9 cellular contexts compared by ENCODE assay signal in the genomic region with DNA sequence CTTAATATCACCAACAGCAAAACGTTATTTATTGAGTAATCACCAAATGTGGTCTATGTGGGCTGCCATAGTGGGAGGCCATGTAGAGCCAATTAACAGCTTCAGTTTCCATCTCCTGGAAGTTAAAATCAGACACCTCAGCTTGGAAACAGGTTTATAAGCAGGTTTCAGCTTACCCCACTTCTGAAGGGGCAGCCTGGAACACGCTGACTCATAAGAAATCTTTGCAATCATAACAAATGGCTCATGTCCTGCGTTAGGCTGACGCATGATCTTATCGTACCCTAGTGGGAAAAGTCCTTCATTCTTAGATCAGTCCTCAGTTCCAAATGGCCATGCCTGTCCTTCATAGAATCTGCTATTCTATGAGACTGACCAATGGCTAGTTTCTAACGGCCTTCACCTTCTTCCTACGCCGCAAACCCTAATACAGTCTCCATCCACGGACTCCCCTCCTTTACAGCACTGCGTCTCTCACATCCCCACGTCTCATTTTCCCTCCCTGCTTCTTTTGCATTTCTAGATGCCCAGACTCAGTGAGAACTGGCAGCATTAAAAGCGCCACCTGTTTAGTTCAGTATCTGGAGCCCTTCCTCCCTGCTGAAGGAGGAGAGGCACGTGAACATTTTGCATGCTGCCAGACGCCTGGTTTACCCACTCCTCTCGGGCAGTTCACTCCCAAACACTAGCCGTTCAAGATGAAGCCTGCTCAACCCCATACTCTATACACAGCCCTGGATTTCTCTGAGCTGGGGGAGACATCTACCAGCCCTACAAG. TPM values are rescaled to one million over a fixed set of nuclear protein-coding genes. Genes with fewer than 3 reads are reported as not detected.
DNase-seq lines count a peak whose midpoint lies in the region; ATAC-seq and TF ChIP-seq lines count a peak whose summit lies in the region.
"Had no signal": no experiment of that assay in that cellular context is flagged by ENCODE, and none has a peak within 500 bp of the region (broad histone marks: within the 10 kb centered on the region; RNA-seq: fewer than 3 reads in every experiment).

No MANE protein-coding gene starts in this region.

- peaks cover 17 to 31% of the 10 kb centered on the region in 2 experiments for H3K4me1 ChIP-seq in HCT116 (ENCODE audit: control insufficient read depth in 1 of 2, insufficient read depth in 2 of 2, low read length in 2 of 2)

- no peaks in the 10 kb centered on the region for H3K9me3 Mint-ChIP-seq in activated T-helper 17 cell treated with anti-CD3 and anti-CD28 coated beads, Interleukin-2, amount 50 U/mL, for 72 hours
- no peaks in the 10 kb centered on the region for H3K9me3 Mint-ChIP-seq in immature natural killer cell

- ATAC-seq in HCT116 (peak; percentile 46), HG03097 (IDR thresholded peaks at IDR 0.05; ENCODE audit: low FRiP score, unreplicated experiment) (no peak)
- ATAC-seq in activated T-helper 17 cell treated with anti-CD3 and anti-CD28 coated beads, Interleukin-2, amount 50 U/mL, for 72 hours (replicated peaks), result peak; percentile 94

- TF ChIP-seq RAD21 in HCT116 (IDR thresholded peaks at IDR 0.05; ENCODE audit: low read depth), result 0 out of 2 replicates have a peak, but pooled peaks have one; percentile 7

- no peak for TF ChIP-seq POLR2A in HCT116 (IDR thresholded peaks at IDR 0.05; ENCODE audit: borderline replicate concordance, extremely low read depth, insufficient read depth, insufficient read length)

- H3K9me2 ChIP-seq in HCT116 (ENCODE audit: insufficient read depth), result no peaks in the 10 kb centered on the region

- POLR2A ChIA-PET in HCT116 (lab: Charles Lee), result interaction anchor here (1.7 kb wide), 1 partner anchor 22 kb away, joined by 10 read pairs; no protein-coding TSS in a partner anchor

- CTCF ChIA-PET in HCT116 (lab: Charles Lee), result no interaction called here

- peak overlapping the region; percentile 41 for H3K4me3 Mint-ChIP-seq in activated T-helper 17 cell treated with anti-CD3 and anti-CD28 coated beads, Interleukin-2, amount 50 U/mL, for 72 hours
- no peak overlapping the region for H3K4me3 Mint-ChIP-seq in immature natural killer cell

- no peak overlapping the region for H3K4me3 ChIP-seq in HCT116 (replicated peaks in 1 of 2; ENCODE audit: low read depth in 1 of 2, low read length in 2 of 2)

- intact Hi-C loops in HCT116 (cut with micrococcal nuclease), result no loop called here

- RAD21 ChIA-PET in HCT116 (lab: Charles Lee; ENCODE audit: low non-redundant PET in 1 of 2, low total read pairs in 2 of 2, uncharacterized antibody in 2 of 2, unreplicated experiment in 2 of 2), result no interaction called here

- H3K9me3 ChIP-seq in HCT116 (ENCODE audit: control insufficient read depth in 1 of 2, insufficient read depth in 1 of 2, low read depth in 1 of 2, low read length in 2 of 2), result no peaks in the 10 kb centered on the region

- H3K36me3 ChIP-seq in HCT116 (ENCODE audit: control insufficient read depth in 1 of 2, insufficient read depth in 2 of 2, low read length in 2 of 2), result no peaks in the 10 kb centered on the region

- DNase-seq in A172 (ENCODE audit: low spot score), result peak; percentile 91
- DNase-seq in HCT116 (ENCODE audit: low read depth, low spot score), result no peak
- DNase-seq in iris pigment epithelial cell (ENCODE audit: low read depth), result peak; percentile 99
- DNase-seq in NCI-H1048 (lab: John Stamatoyannopoulos, UW), result no peak
- DNase-seq in immature natural killer cell, result no peak
- no peak for DNase-seq in GOT3 (lab: John Stamatoyannopoulos, UW)
- DNase-seq: stimulated activated CD4-positive, alpha-beta T cell treated with anti-CD3 and anti-CD28 coated beads, Interleukin-4, amount 100 ng/mL, for 1 hour had no signal

- H3K9ac ChIP-seq in HCT116 (ENCODE audit: low read length), result no peak overlapping the region

- H3K27me3 ChIP-seq in HCT116 (ENCODE audit: insufficient read depth, low read length), result no peaks in the 10 kb centered on the region

- no peaks in the 10 kb centered on the region for H3K79me2 ChIP-seq in HCT116 (ENCODE audit: insufficient read depth, low read length)

- peak overlapping the region; percentile 75 for H3K4me2 ChIP-seq in HCT116 (ENCODE audit: low read length)

- H4K20me1 ChIP-seq in HCT116 (ENCODE audit: insufficient read depth), result no peaks in the 10 kb centered on the region

- peaks cover 12% of the 10 kb centered on the region for H3K4me1 Mint-ChIP-seq in activated T-helper 17 cell treated with anti-CD3 and anti-CD28 coated beads, Interleukin-2, amount 50 U/mL, for 72 hours
- H3K4me1 Mint-ChIP-seq in immature natural killer cell, result no peaks in the 10 kb centered on the region

- H2AFZ ChIP-seq in HCT116 (ENCODE audit: low read depth, low read length, poor library complexity, severe bottlenecking), result peak overlapping the region; percentile 95

- H3K36me3 Mint-ChIP-seq in activated T-helper 17 cell treated with anti-CD3 and anti-CD28 coated beads, Interleukin-2, amount 50 U/mL, for 72 hours (ENCODE audit: low read depth), result no peaks in the 10 kb centered on the region
- H3K36me3 Mint-ChIP-seq in immature natural killer cell, result no peaks in the 10 kb centered on the region

- peaks cover 9% of the 10 kb centered on the region for H3K27me3 Mint-ChIP-seq in activated T-helper 17 cell treated with anti-CD3 and anti-CD28 coated beads, Interleukin-2, amount 50 U/mL, for 72 hours
- peaks cover 0 to 11% (median 2%) of the 10 kb centered on the region in 3 donors for H3K27me3 Mint-ChIP-seq in immature natural killer cell (ENCODE audit: low read depth in 3 of 3)

- H3K27ac Mint-ChIP-seq in activated T-helper 17 cell treated with anti-CD3 and anti-CD28 coated beads, Interleukin-2, amount 50 U/mL, for 72 hours, result peak overlapping the region; percentile 74
- H3K27ac Mint-ChIP-seq in immature natural killer cell, result no peak overlapping the region

- H3K27ac ChIP-seq in HCT116 (ENCODE audit: low read depth, low read length), result peak overlapping the region; percentile 21; the same call in 1 of the 2 replicates

- no TSS peak for BruUV-seq in HCT116 (replicated peaks; lab: Mats Ljungman, UMichigan)

- no peak for TF ChIP-seq CTCF in HCT116 (IDR thresholded peaks at IDR 0.05 in 2 of 3, conservative IDR thresholded peaks at IDR 0.05 in 1 of 3; ENCODE audit: borderline replicate concordance in 1 of 3, insufficient read depth in 1 of 3, low read depth in 2 of 3, low read length in 2 of 3)

TF ChIP-seq in HCT116, 20 proteins besides CTCF, POLR2A, EP300 and RAD21:
- TF ChIP-seq YY1 (IDR thresholded peaks at IDR 0.05; ENCODE audit: extremely low read depth, insufficient replicate concordance, low read depth, low read length) (peak; percentile 17), FOSL1 (IDR thresholded peaks at IDR 0.05; ENCODE audit: low read depth) (peak; percentile 25; the same call in 1 of the 2 replicates), JUND (IDR thresholded peaks at IDR 0.05) (peak; percentile 38; the same call in 1 of the 2 replicates), ZNF274 (IDR thresholded peaks at IDR 0.05; ENCODE audit: low read depth, low read length) (no peak), CBX3 (IDR thresholded peaks at IDR 0.05; ENCODE audit: low read depth) (0 out of 2 replicates have a peak, but pooled peaks have one; percentile 17), SRF (IDR thresholded peaks at IDR 0.05; ENCODE audit: low read depth) (no peak), SP1 (IDR thresholded peaks at IDR 0.05; ENCODE audit: low read depth) (peak; percentile 48; the same call in 1 of the 2 replicates)
- TF ChIP-seq, protein P1, sequence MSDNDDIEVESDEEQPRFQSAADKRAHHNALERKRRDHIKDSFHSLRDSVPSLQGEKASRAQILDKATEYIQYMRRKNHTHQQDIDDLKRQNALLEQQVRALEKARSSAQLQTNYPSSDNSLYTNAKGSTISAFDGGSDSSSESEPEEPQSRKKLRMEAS (IDR thresholded peaks at IDR 0.05), result peak; percentile 25; the same call in 1 of the 2 replicates

RNA-seq across cellular contexts. Expression of a gene that starts 24.2 kb away (rescaled TPM):
- total RNA-seq in A172 (2014; rRNA removed; shearing (Covaris generic)), result 365 and 408 TPM in 2 replicates
- 454 TPM for total RNA-seq in HCT116 (2021; ENCODE audit: unreplicated experiment)
- polyA plus RNA-seq in HCT116 (2012), result 274 and 315 TPM in 2 replicates
- total RNA-seq in activated T-helper 17 cell treated with anti-CD3 and anti-CD28 coated beads, Interleukin-2, amount 50 U/mL, for 72 hours, result 100 to 1,000 TPM; 365 to 482 TPM
- 100 to 1,000 TPM; 354 to 367 (median 365) TPM for polyA plus RNA-seq in immature natural killer cell

Comparison
In these comparisons a context has a peak if more than half of its experiments do, and no peak if none do; other contexts are left out.
1. DNase-seq: peak in A172 (single experiment) and iris pigment epithelial cell (single experiment); none in HCT116 (single experiment), NCI-H1048 (single experiment), immature natural killer cell (0 of 3) and GOT3 (single experiment).